In genomic region chr11:110478410-110478809, GRCh38 we compare ENCODE assay signal across 1 cellular context.
TF ChIP-seq lines count a peak whose summit lies in the region.

No MANE protein-coding gene starts in this region.

TF ChIP-seq in K562, 482 proteins besides CTCF, POLR2A, EP300 and RAD21:
- peak; percentile 24 for TF ChIP-seq CTCFL (IDR thresholded peaks at IDR 0.05; ENCODE audit: borderline replicate concordance, insufficient read depth, low read depth, low read length, poor library complexity, severe bottlenecking)
- TF ChIP-seq CREM (IDR thresholded peaks at IDR 0.05; ENCODE audit: low read depth) = 0 out of 2 replicates have a peak, but pooled peaks have one; percentile 22
- 0 out of 2 replicates have a peak, but pooled peaks have one; percentile 25 for TF ChIP-seq PKNOX1 (IDR thresholded peaks at IDR 0.05)
- TF ChIP-seq SMAD3 (CRISPR knock-in tag; conservative IDR thresholded peaks at IDR 0.05) = no peak
- TF ChIP-seq, protein P1, sequence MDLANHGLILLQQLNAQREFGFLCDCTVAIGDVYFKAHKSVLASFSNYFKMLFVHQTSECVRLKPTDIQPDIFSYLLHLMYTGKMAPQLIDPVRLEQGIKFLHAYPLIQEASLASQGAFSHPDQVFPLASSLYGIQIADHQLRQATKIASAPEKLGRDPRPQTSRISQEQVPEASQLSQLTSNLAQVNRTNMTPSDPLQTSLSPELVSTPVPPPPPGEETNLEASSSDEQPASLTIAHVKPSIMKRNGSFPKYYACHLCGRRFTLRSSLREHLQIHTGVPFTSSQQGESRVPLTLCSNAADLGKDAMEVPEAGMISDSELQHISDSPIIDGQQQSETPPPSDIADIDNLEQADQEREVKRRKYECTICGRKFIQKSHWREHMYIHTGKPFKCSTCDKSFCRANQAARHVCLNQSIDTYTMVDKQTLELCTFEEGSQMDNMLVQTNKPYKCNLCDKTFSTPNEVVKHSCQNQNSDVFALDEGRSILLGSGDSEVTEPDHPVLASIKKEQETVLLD (IDR thresholded peaks at IDR 0.05) = no peak
- TF ChIP-seq ZNF408 (CRISPR knock-in tag; IDR thresholded peaks at IDR 0.05; ENCODE audit: low read depth) = no peak
